ENCODE assay signal across 8 cellular contexts in the genomic region with DNA sequence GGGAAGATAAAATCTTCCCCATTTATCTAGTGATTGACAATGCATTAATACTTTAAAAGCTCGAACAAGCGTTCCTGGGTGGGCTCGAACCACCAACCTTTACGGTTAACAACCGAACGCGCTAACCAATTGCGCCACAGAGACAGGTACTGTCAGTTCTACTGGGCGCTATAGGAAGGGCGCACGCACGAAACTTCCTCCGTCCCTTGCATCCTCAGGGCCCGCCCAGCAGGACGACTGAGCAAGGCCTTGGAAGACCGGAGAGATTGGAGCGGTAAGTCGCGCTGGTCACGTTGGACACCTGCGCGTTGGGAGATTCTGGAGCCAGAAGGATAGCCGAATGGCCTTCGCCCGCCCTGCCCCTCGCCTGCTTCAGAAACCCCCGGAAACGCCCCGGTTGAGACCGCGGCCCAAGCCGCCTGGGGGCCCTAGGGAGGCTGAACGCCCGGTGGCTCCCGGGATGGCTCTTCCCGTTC. TPM values are rescaled to one million over a fixed set of nuclear protein-coding genes. Genes with fewer than 3 reads are reported as not detected.
DNase-seq lines count a peak whose midpoint lies in the region; TF ChIP-seq lines count a peak whose summit lies in the region.
"Not testable (repeated sequence)": the region's sequence is repeated elsewhere in the genome, so short reads cannot be mapped to it uniquely, and the experiment has no call there.

No MANE protein-coding gene starts in this region.

- H3K4me3 ChIP-seq in A673 (ENCODE audit: low read depth, low read length, poor library complexity, severe bottlenecking) (peak overlapping the region; percentile 35), HEK293 (ENCODE audit: low read depth, low read length) (peak overlapping the region; percentile 32), ectodermal cell (ENCODE audit: insufficient read depth, low read depth, low read length) (peak overlapping the region; percentile 42), iPS-15b (ENCODE audit: low read depth, low read length) (peak overlapping the region; percentile 19), osteoblast (ENCODE audit: insufficient read depth, low read length) (peak overlapping the region; percentile 62)

- H3K9ac ChIP-seq in iPS-15b (ENCODE audit: low read depth, low read length): not testable (repeated sequence)

- not testable (repeated sequence) for H4K20me1 ChIP-seq in osteoblast (ENCODE audit: insufficient read depth, low read length)

- not testable (repeated sequence) for TF ChIP-seq CTCF in A673 (conservative IDR thresholded peaks at IDR 0.05; ENCODE audit: low read depth, low read length); osteoblast (IDR thresholded peaks at IDR 0.05; ENCODE audit: extremely low read depth, low read depth, low read length)
- TF ChIP-seq CTCF in HEK293 (tag by site-specific recombination; IDR thresholded peaks at IDR 0.05): peak; percentile 55; the same call in 1 of the 2 replicates

- 6 to 7% methylated on average over 23 to 28 of the region's 36 CpGs for WGBS in ectodermal cell, 2 experiments

- H3K36me3 ChIP-seq in A673 (ENCODE audit: insufficient read depth, low read length, poor library complexity, severe bottlenecking); HEK293 (ENCODE audit: control insufficient read depth in 2 of 2, insufficient read depth in 1 of 2, low read length in 2 of 2); ectodermal cell (ENCODE audit: control insufficient read depth, insufficient read depth, low read length); iPS-15b (ENCODE audit: control insufficient read depth, insufficient read depth, low read length); osteoblast (ENCODE audit: insufficient read depth, low read length): not testable (repeated sequence)

- not testable (repeated sequence) for H3K79me2 ChIP-seq in osteoblast (ENCODE audit: insufficient read depth, low read length)

- intact Hi-C loops in A673 (cut with micrococcal nuclease; ENCODE audit: unreplicated experiment): not testable (repeated sequence)

- not testable (repeated sequence) for H3K27me3 ChIP-seq in A673 (replicated peaks; ENCODE audit: insufficient read depth, low read depth, low read length, poor library complexity); ectodermal cell (ENCODE audit: control insufficient read depth, insufficient read depth, low read length, poor library complexity, severe bottlenecking); iPS-15b (ENCODE audit: control insufficient read depth, insufficient read depth, low read length); osteoblast (ENCODE audit: insufficient read depth, low read length)

- not testable (repeated sequence) for BruUV-seq in A673 (replicated peaks; lab: Mats Ljungman, UMichigan)

- H3K4me1 ChIP-seq in A673 (ENCODE audit: insufficient read depth, low read length, poor library complexity, severe bottlenecking); HEK293 (ENCODE audit: control insufficient read depth, insufficient read depth, low read length); ectodermal cell (ENCODE audit: control insufficient read depth, insufficient read depth, low read length); iPS-15b (ENCODE audit: control insufficient read depth, insufficient read depth, low read length); osteoblast (ENCODE audit: insufficient read depth, low read length): not testable (repeated sequence)

- CTCF ChIA-PET in A673 (lab: Charles Lee); HEK293 (lab: Yijun Ruan, JAX): not testable (repeated sequence)

- peak overlapping the region; percentile 74 for H3K4me2 ChIP-seq in osteoblast (ENCODE audit: insufficient read depth, low read length)

- H3K27ac ChIP-seq in A673 (ENCODE audit: low read depth, low read length, poor library complexity, severe bottlenecking); ectodermal cell (ENCODE audit: insufficient read depth, low read depth, low read length, poor library complexity, severe bottlenecking); osteoblast (ENCODE audit: low read depth, low read length): not testable (repeated sequence)
- peak overlapping the region; percentile 49; the same call in 1 of the 2 replicates for H3K27ac ChIP-seq in HEK293 (ENCODE audit: extremely low read depth, low read depth, low read length)

- not testable (repeated sequence) for H3K9me3 ChIP-seq in A673 (ENCODE audit: low read depth, low read length, poor library complexity, severe bottlenecking); HEK293 (ENCODE audit: control insufficient read depth, insufficient read depth, low read depth, low read length); ectodermal cell (ENCODE audit: control insufficient read depth, low read length); iPS-15b (ENCODE audit: control insufficient read depth, insufficient read depth, low read length); osteoblast (ENCODE audit: low read depth, low read length)

- H2AFZ ChIP-seq in osteoblast (ENCODE audit: low read length): not testable (repeated sequence)

- DNase-seq in A673 (ENCODE audit: low spot score): peak; percentile 20
- DNase-seq in T-helper 22 cell (ENCODE audit: low read depth): peak; percentile 19
- peak; percentile 34 for DNase-seq in activated effector memory CD4-positive, alpha-beta T cell treated with Interleukin-2 at 50 U/mL for 16 hours
- DNase-seq in osteoblast (ENCODE audit: insufficient read length, low spot score, missing footprints): not testable (repeated sequence)
- DNase-seq in stimulated activated CD4-positive, alpha-beta T cell treated with anti-CD3 and anti-CD28 coated beads, TNF-alpha, amount 100 ng/mL, for 24 hours (ENCODE audit: low read depth in 3 of 3): peak; percentile 46 to 72 (median 52)

- POLR2A ChIA-PET in A673 (lab: Charles Lee; ENCODE audit: low non-redundant PET); HEK293 (lab: Yijun Ruan, JAX): not testable (repeated sequence)

TF ChIP-seq in HEK293, 187 proteins besides CTCF, POLR2A, EP300 and RAD21 (continues in another document):
- TF ChIP-seq, protein P1, sequence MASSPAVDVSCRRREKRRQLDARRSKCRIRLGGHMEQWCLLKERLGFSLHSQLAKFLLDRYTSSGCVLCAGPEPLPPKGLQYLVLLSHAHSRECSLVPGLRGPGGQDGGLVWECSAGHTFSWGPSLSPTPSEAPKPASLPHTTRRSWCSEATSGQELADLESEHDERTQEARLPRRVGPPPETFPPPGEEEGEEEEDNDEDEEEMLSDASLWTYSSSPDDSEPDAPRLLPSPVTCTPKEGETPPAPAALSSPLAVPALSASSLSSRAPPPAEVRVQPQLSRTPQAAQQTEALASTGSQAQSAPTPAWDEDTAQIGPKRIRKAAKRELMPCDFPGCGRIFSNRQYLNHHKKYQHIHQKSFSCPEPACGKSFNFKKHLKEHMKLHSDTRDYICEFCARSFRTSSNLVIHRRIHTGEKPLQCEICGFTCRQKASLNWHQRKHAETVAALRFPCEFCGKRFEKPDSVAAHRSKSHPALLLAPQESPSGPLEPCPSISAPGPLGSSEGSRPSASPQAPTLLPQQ (tag by site-specific recombination; IDR thresholded peaks at IDR 0.05): peak; percentile 48; the same call in 1 of the 2 replicates
- TF ChIP-seq ZNF76 (tag by site-specific recombination; IDR thresholded peaks at IDR 0.05; ENCODE audit: borderline replicate concordance, low read depth) (peak; percentile 30; the same call in 1 of the 2 replicates), BCL11A (tag by site-specific recombination; IDR thresholded peaks at IDR 0.05; ENCODE audit: low read depth) (0 out of 2 replicates have a peak, but pooled peaks have one; percentile 3), MZF1 (tag by site-specific recombination; IDR thresholded peaks at IDR 0.05; ENCODE audit: borderline replicate concordance) (peak; percentile 65; the same call in 1 of the 2 replicates), ZBTB48 (tag by site-specific recombination; IDR thresholded peaks at IDR 0.05) (peak; percentile 75)
- TF ChIP-seq, protein P2, sequence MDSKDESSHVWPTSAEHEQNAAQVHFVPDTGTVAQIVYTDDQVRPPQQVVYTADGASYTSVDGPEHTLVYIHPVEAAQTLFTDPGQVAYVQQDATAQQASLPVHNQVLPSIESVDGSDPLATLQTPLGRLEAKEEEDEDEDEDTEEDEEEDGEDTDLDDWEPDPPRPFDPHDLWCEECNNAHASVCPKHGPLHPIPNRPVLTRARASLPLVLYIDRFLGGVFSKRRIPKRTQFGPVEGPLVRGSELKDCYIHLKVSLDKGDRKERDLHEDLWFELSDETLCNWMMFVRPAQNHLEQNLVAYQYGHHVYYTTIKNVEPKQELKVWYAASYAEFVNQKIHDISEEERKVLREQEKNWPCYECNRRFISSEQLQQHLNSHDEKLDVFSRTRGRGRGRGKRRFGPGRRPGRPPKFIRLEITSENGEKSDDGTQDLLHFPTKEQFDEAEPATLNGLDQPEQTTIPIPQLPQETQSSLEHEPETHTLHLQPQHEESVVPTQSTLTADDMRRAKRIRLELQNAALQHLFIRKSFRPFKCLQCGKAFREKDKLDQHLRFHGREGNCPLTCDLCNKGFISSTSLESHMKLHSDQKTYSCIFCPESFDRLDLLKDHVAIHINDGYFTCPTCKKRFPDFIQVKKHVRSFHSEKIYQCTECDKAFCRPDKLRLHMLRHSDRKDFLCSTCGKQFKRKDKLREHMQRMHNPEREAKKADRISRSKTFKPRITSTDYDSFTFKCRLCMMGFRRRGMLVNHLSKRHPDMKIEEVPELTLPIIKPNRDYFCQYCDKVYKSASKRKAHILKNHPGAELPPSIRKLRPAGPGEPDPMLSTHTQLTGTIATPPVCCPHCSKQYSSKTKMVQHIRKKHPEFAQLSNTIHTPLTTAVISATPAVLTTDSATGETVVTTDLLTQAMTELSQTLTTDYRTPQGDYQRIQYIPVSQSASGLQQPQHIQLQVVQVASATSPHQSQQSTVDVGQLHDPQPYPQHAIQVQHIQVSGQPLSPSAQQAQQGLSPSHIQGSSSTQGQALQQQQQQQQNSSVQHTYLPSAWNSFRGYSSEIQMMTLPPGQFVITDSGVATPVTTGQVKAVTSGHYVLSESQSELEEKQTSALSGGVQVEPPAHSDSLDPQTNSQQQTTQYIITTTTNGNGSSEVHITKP (tag by site-specific recombination; IDR thresholded peaks at IDR 0.05): peak; percentile 64

RNA-seq across cellular contexts. Expression of a gene that starts 25.3 kb away (rescaled TPM):
- not detected in 2 replicates for total RNA-seq in A673 (2021)
- not detected for polyA plus RNA-seq in ectodermal cell (2013, experiment 1 of 4)
- polyA plus RNA-seq in ectodermal cell (2013, experiment 2 of 4): not detected
- polyA plus RNA-seq in ectodermal cell (2013, experiment 3 of 4): not detected
- not detected for polyA plus RNA-seq in ectodermal cell (2013, experiment 4 of 4)
- not detected in 2 replicates for total RNA-seq in osteoblast
